Comparison of ENCODE assay signal across 8 cellular contexts in the genomic region with DNA sequence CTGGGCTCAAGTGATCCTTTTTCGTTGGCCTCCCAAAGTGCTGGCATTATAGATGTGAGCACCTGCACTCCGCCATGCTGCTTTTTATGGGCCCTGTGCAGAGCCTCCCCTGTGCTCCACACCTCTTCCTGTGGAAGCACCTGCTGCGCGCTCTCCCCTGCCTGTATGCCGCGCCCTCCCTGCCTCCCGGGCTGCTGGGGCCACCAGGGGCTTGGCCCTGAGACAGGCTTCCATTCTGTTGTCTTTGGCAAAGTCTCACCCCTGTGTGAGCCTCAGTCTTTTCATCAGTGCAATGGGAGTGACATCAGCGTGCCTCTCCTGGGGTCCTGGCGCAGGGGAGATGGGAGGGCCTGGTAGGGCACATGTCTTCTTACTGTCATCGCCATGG. TPM values are rescaled to one million over a fixed set of nuclear protein-coding genes. Genes with fewer than 3 reads are reported as not detected.
DNase-seq lines count a peak whose midpoint lies in the region; ATAC-seq and TF ChIP-seq lines count a peak whose summit lies in the region.

No MANE protein-coding gene starts in this region.

- peak overlapping the region; percentile 80 for H3K4me3 ChIP-seq in BLaER1
- peak overlapping the region; percentile 88 for H3K4me3 ChIP-seq in Jurkat, Clone E6-1 (ENCODE audit: low read length)
- H3K4me3 ChIP-seq in naive thymus-derived CD4-positive, alpha-beta T cell (ENCODE audit: low read length) = peak overlapping the region; percentile 75

- no peak for DNase-seq in Jurkat, Clone E6-1 (ENCODE audit: low read depth, low spot score)
- peak in 4 of 9 donors; percentile 37 to 58 (median 44) for DNase-seq in naive thymus-derived CD4-positive, alpha-beta T cell
- DNase-seq in NCI-H82 treated with DMSO at 0.1 percent for 48 hours (lab: John Stamatoyannopoulos, UW; ENCODE audit: unreplicated experiment) (no peak), OCI-M2 (lab: John Stamatoyannopoulos, UW; ENCODE audit: unreplicated experiment) (no peak), A172 (ENCODE audit: low spot score) (no peak), NCI-H510A (lab: John Stamatoyannopoulos, UW) (no peak)

- peak overlapping the region; percentile 83 to 91 (median 85) for H3K4me3 Mint-ChIP-seq in brain
- H3K4me3 Mint-ChIP-seq in naive thymus-derived CD4-positive, alpha-beta T cell = peak overlapping the region; percentile 79 to 93 (median 88)

- no peaks in the 10 kb centered on the region for H3K27me3 ChIP-seq in BLaER1
- H3K27me3 ChIP-seq in naive thymus-derived CD4-positive, alpha-beta T cell (ENCODE audit: control insufficient read depth in 2 of 2, insufficient read depth in 2 of 2, low read length in 2 of 2) = no peaks in the 10 kb centered on the region

- intact Hi-C loops in naive thymus-derived CD4-positive, alpha-beta T cell (cut with micrococcal nuclease) = loop anchor here in 1 of 2 donors (5.0 kb wide), 2 partner anchors 76 to 316 kb away; partner anchors contain the start of gene MBD3

- peak overlapping the region; percentile 99 for H3K27ac ChIP-seq in BLaER1
- H3K27ac ChIP-seq in naive thymus-derived CD4-positive, alpha-beta T cell (ENCODE audit: low read depth, low read length) = peak overlapping the region; percentile 93

- H3K36me3 Mint-ChIP-seq in brain = peaks cover 28% of the 10 kb centered on the region
- H3K36me3 Mint-ChIP-seq in naive thymus-derived CD4-positive, alpha-beta T cell = peaks cover 0 to 38% (median 17%) of the 10 kb centered on the region in 5 donors

- H3K27ac Mint-ChIP-seq in brain = peak overlapping the region; percentile 58 to 98 (median 80)
- H3K27ac Mint-ChIP-seq in naive thymus-derived CD4-positive, alpha-beta T cell = peak overlapping the region; percentile 65 to 98 (median 95)

- H3K4me2 ChIP-seq in BLaER1 = peak overlapping the region; percentile 100

- TF ChIP-seq CTCF in brain (conservative IDR thresholded peaks at IDR 0.05) = no peak

- H3K4me1 ChIP-seq in BLaER1 = peaks cover 59% of the 10 kb centered on the region
- H3K4me1 ChIP-seq in naive thymus-derived CD4-positive, alpha-beta T cell (ENCODE audit: control insufficient read depth in 2 of 2, insufficient read depth in 2 of 2, low read length in 2 of 2) = peaks cover 34 to 48% of the 10 kb centered on the region in 2 donors

- peaks cover 69% of the 10 kb centered on the region for H4K20me1 ChIP-seq in BLaER1

- H3K9me3 ChIP-seq in BLaER1 = no peaks in the 10 kb centered on the region
- no peaks in the 10 kb centered on the region for H3K9me3 ChIP-seq in naive thymus-derived CD4-positive, alpha-beta T cell (ENCODE audit: control insufficient read depth in 2 of 3, low read length in 3 of 3)

- peaks cover 6% of the 10 kb centered on the region for H3K27me3 Mint-ChIP-seq in brain
- H3K27me3 Mint-ChIP-seq in naive thymus-derived CD4-positive, alpha-beta T cell = peaks cover 0 to under 1% (median 0%) of the 10 kb centered on the region in 5 donors

- CTCF ChIA-PET in naive thymus-derived CD4-positive, alpha-beta T cell (lab: Charles Lee) = no interaction called here

- peaks cover 0 to 4% (median 0%) of the 10 kb centered on the region in 5 experiments for H3K9me3 Mint-ChIP-seq in brain
- peaks cover 0 to 6% (median 0%) of the 10 kb centered on the region in 11 donors for H3K9me3 Mint-ChIP-seq in naive thymus-derived CD4-positive, alpha-beta T cell

- peak overlapping the region; percentile 95 for H3K9ac ChIP-seq in BLaER1

- POLR2A ChIA-PET in naive thymus-derived CD4-positive, alpha-beta T cell (lab: Charles Lee) = interaction anchor here (1.8 to 6.6 kb wide), 3 partner anchors 11 to 32 kb away, joined by 14 to 60 read pairs (median 14); no protein-coding TSS in a partner anchor

- no peak for ATAC-seq in naive thymus-derived CD4-positive, alpha-beta T cell

- H3K36me3 ChIP-seq in BLaER1 = peaks cover 63% of the 10 kb centered on the region
- H3K36me3 ChIP-seq in naive thymus-derived CD4-positive, alpha-beta T cell (ENCODE audit: control insufficient read depth in 2 of 3, insufficient read depth in 3 of 3, low read length in 3 of 3) = peaks cover 25 to 63% (median 29%) of the 10 kb centered on the region in 3 experiments

- peaks cover 47% of the 10 kb centered on the region for H3K4me1 Mint-ChIP-seq in brain
- H3K4me1 Mint-ChIP-seq in naive thymus-derived CD4-positive, alpha-beta T cell = peaks cover 31 to 51% (median 37%) of the 10 kb centered on the region in 7 donors

RNA-seq across cellular contexts. Expression of gene FAM174C, which starts 1.3 kb away (rescaled TPM):
- polyA plus RNA-seq in Jurkat, Clone E6-1 (2012; ENCODE audit: insufficient read depth, insufficient read length) = 79.3 TPM
- polyA plus RNA-seq in brain (ENCODE audit: insufficient read depth, low read depth, low replicate concordance) = 60.8 TPM
- total RNA-seq in naive thymus-derived CD4-positive, alpha-beta T cell = 10 to 100 TPM; 31.7 to 57.3 (median 47.7) TPM
- polyA plus RNA-seq in naive thymus-derived CD4-positive, alpha-beta T cell = 10 to 100 TPM; 75.0 to 78.8 TPM
- 90.5 and 93.6 TPM in 2 replicates for total RNA-seq in A172 (2014; rRNA removed; shearing (Covaris generic))

RNA-seq across cellular contexts. Expression of gene CIRBP, which starts 7.5 kb away (rescaled TPM):
- polyA plus RNA-seq in Jurkat, Clone E6-1 (2012; ENCODE audit: insufficient read depth, insufficient read length) = 253 TPM
- 617 TPM for polyA plus RNA-seq in brain (ENCODE audit: insufficient read depth, low read depth, low replicate concordance)
- 100 to 1,000 TPM; 237 to 629 (median 524) TPM for total RNA-seq in naive thymus-derived CD4-positive, alpha-beta T cell
- 100 to 1,000 TPM; 233 to 247 TPM for polyA plus RNA-seq in naive thymus-derived CD4-positive, alpha-beta T cell
- total RNA-seq in A172 (2014; rRNA removed; shearing (Covaris generic)) = 124 and 266 TPM in 2 replicates

RNA-seq across cellular contexts. Expression of gene EFNA2, which starts 9.1 kb away (rescaled TPM):
- 1.9 TPM for polyA plus RNA-seq in Jurkat, Clone E6-1 (2012; ENCODE audit: insufficient read depth, insufficient read length)
- 14.9 TPM for polyA plus RNA-seq in brain (ENCODE audit: insufficient read depth, low read depth, low replicate concordance)
- total RNA-seq in naive thymus-derived CD4-positive, alpha-beta T cell = not detected
- polyA plus RNA-seq in naive thymus-derived CD4-positive, alpha-beta T cell = not detected
- total RNA-seq in A172 (2014; rRNA removed; shearing (Covaris generic)) = 9.1 and 9.9 TPM in 2 replicates

RNA-seq across cellular contexts. Expression of gene MIDN, which starts 28.2 kb away (rescaled TPM):
- polyA plus RNA-seq in Jurkat, Clone E6-1 (2012; ENCODE audit: insufficient read depth, insufficient read length) = 29.9 TPM
- polyA plus RNA-seq in brain (ENCODE audit: insufficient read depth, low read depth, low replicate concordance) = 79.7 TPM
- total RNA-seq in naive thymus-derived CD4-positive, alpha-beta T cell = 100 to 1,000 TPM in 2 of 5 experiments, 10 to 100 TPM in 3; 22.6 to 310 (median 78.1) TPM
- 1 to 10 TPM; 1.4 to 3.6 TPM for polyA plus RNA-seq in naive thymus-derived CD4-positive, alpha-beta T cell
- 7.0 and 19.2 TPM in 2 replicates for total RNA-seq in A172 (2014; rRNA removed; shearing (Covaris generic))

RNA-seq across cellular contexts. Expression of gene ATP5F1D, which starts 35.1 kb away (rescaled TPM):
- polyA plus RNA-seq in Jurkat, Clone E6-1 (2012; ENCODE audit: insufficient read depth, insufficient read length) = 286 TPM
- polyA plus RNA-seq in brain (ENCODE audit: insufficient read depth, low read depth, low replicate concordance) = 365 TPM
- 100 to 1,000 TPM in 3 of 5 experiments, 10 to 100 TPM in 2; 90.6 to 178 (median 102) TPM for total RNA-seq in naive thymus-derived CD4-positive, alpha-beta T cell
- 100 to 1,000 TPM; 209 to 302 TPM for polyA plus RNA-seq in naive thymus-derived CD4-positive, alpha-beta T cell
- total RNA-seq in A172 (2014; rRNA removed; shearing (Covaris generic)) = 42.2 and 78.9 TPM in 2 replicates

Comparison
In these comparisons a context has a peak if more than half of its experiments do, and no peak if none do; other contexts are left out.
1. RNA of gene EFNA2, which starts 9.1 kb away (total RNA-seq): 9.1 to 9.9 TPM in A172; not detected in naive thymus-derived CD4-positive, alpha-beta T cell; every median in the first group is over 10 times any median in the second.
2. Peak in every context shown above with its lines, with median percentiles within 50 percentile points of each other: H3K4me3 ChIP-seq.